In genomic region chr17:70492368-70492767, GRCh38 we compare ENCODE assay signal across 24 cellular contexts.
"Had no signal": no experiment of that assay in that cellular context is flagged by ENCODE, and none has a peak within 500 bp of the region (broad histone marks: within the 10 kb centered on the region; RNA-seq: fewer than 3 reads in every experiment).

No MANE protein-coding gene starts in this region.

- ATAC-seq: left colon; left lung; lower lobe of right lung; mucosa of descending colon; naive thymus-derived CD4-positive, alpha-beta T cell; natural killer cell treated with Interleukin-12 subunit alpha and Interleukin-12 subunit beta and Interleukin-15 and Interleukin-18, amount 100 ng/mL, for 72 hours; right cardiac atrium; sciatic nerve; stimulated activated naive B cell treated with anti-CD40 and anti-IgM and Interleukin-4, amounts not matched to agents 10 μg/mL and 1 μg/mL and 100 μg/mL, for 72 hours; stimulated activated naive CD8-positive, alpha-beta T cell treated with anti-CD3 and anti-CD28 coated beads, Interleukin-15, Interleukin-2, amounts not matched to agents 100 U/mL and 50 U/mL, for 24 hours had no signal

- FAIRE-seq: islet of Langerhans had no signal

- DNase-seq: kidney; left colon; left lung; lower lobe of right lung; mammary epithelial cell; mesendoderm; mucosa of descending colon; naive thymus-derived CD4-positive, alpha-beta T cell; ovary; posterior cingulate gyrus; retina; right cardiac atrium; stimulated activated CD4-positive, alpha-beta T cell treated with anti-CD3 and anti-CD28 coated beads, Interleukin-12 subunit alpha, Interleukin-12 subunit beta, amount 100 ng/mL, for 4 hours; stimulated activated CD4-positive, alpha-beta T cell treated with anti-CD3 and anti-CD28 coated beads, Interleukin-15, amount 100 ng/mL, for 24 hours; stimulated activated CD4-positive, alpha-beta T cell treated with anti-CD3 and anti-CD28 coated beads, Interleukin-2, amount 100 ng/mL, for 24 hours; stimulated activated CD4-positive, alpha-beta T cell treated with anti-CD3 and anti-CD28 coated beads, Interleukin-4, amount 100 ng/mL, for 1 hour; stimulated activated naive B cell treated with anti-CD40 and anti-IgM and Interleukin-4, amounts not matched to agents 10 μg/mL and 1 μg/mL and 100 μg/mL, for 72 hours; stimulated activated naive CD8-positive, alpha-beta T cell treated with anti-CD3 and anti-CD28 coated beads, Interleukin-15, Interleukin-2, amounts not matched to agents 100 U/mL and 50 U/mL, for 24 hours; stomach; tibial artery; trophoblast cell had no signal
